ENCODE assay signal across 2 cellular contexts in the genomic region with DNA sequence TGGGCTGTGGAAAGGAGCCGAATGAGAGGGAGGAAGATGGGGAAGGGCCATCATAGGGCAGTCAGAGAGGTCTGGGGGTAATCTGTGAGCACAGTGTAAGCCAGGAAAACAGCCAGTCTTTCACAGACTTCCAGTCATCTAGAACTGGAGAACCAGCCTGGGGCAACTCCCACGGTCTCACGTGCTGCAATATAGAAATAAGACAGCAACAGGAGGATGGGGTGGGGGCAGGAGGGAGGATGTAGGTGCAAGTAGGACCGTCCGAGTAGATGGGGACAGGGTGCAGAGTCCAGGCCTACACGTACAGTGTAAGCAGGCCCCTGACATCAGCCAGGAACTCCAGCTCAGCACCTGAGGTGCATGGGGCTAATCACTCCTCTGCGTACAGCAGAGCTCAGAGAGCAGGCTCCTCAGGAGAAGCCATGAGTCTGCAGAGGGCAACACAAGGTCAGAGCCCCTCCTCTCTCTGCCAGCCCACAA.
TF ChIP-seq lines count a peak whose summit lies in the region.

No MANE protein-coding gene starts in this region.

TF ChIP-seq in HepG2, 621 proteins besides CTCF, POLR2A, EP300 and RAD21 (continues in another document):
- TF ChIP-seq SOX5 (CRISPR knock-in tag; IDR thresholded peaks at IDR 0.05; ENCODE audit: borderline replicate concordance): peak; percentile 59
- TF ChIP-seq HMG20A (CRISPR knock-in tag; IDR thresholded peaks at IDR 0.05; ENCODE audit: borderline replicate concordance): peak; percentile 39; the same call in 1 of the 2 replicates
- 0 out of 2 replicates have a peak, but pooled peaks have one; percentile 29 for TF ChIP-seq PHF20 (CRISPR knock-in tag; IDR thresholded peaks at IDR 0.05)
- TF ChIP-seq, protein P1, sequence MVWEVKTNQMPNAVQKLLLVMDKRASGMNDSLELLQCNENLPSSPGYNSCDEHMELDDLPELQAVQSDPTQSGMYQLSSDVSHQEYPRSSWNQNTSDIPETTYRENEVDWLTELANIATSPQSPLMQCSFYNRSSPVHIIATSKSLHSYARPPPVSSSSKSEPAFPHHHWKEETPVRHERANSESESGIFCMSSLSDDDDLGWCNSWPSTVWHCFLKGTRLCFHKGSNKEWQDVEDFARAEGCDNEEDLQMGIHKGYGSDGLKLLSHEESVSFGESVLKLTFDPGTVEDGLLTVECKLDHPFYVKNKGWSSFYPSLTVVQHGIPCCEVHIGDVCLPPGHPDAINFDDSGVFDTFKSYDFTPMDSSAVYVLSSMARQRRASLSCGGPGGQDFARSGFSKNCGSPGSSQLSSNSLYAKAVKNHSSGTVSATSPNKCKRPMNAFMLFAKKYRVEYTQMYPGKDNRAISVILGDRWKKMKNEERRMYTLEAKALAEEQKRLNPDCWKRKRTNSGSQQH (CRISPR knock-in tag; IDR thresholded peaks at IDR 0.05; ENCODE audit: low read depth): peak; percentile 42; the same call in 1 of the 2 replicates
- TF ChIP-seq, protein P2, sequence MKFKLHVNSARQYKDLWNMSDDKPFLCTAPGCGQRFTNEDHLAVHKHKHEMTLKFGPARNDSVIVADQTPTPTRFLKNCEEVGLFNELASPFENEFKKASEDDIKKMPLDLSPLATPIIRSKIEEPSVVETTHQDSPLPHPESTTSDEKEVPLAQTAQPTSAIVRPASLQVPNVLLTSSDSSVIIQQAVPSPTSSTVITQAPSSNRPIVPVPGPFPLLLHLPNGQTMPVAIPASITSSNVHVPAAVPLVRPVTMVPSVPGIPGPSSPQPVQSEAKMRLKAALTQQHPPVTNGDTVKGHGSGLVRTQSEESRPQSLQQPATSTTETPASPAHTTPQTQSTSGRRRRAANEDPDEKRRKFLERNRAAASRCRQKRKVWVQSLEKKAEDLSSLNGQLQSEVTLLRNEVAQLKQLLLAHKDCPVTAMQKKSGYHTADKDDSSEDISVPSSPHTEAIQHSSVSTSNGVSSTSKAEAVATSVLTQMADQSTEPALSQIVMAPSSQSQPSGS (CRISPR knock-in tag; IDR thresholded peaks at IDR 0.05): peak; percentile 56; the same call in 1 of the 2 replicates
- TF ChIP-seq CAMTA2 (CRISPR knock-in tag; IDR thresholded peaks at IDR 0.05; ENCODE audit: borderline replicate concordance): no peak
- TF ChIP-seq POLR2G (IDR thresholded peaks at IDR 0.05; ENCODE audit: low read depth, low read length): peak; percentile 55
- TF ChIP-seq, protein P3, sequence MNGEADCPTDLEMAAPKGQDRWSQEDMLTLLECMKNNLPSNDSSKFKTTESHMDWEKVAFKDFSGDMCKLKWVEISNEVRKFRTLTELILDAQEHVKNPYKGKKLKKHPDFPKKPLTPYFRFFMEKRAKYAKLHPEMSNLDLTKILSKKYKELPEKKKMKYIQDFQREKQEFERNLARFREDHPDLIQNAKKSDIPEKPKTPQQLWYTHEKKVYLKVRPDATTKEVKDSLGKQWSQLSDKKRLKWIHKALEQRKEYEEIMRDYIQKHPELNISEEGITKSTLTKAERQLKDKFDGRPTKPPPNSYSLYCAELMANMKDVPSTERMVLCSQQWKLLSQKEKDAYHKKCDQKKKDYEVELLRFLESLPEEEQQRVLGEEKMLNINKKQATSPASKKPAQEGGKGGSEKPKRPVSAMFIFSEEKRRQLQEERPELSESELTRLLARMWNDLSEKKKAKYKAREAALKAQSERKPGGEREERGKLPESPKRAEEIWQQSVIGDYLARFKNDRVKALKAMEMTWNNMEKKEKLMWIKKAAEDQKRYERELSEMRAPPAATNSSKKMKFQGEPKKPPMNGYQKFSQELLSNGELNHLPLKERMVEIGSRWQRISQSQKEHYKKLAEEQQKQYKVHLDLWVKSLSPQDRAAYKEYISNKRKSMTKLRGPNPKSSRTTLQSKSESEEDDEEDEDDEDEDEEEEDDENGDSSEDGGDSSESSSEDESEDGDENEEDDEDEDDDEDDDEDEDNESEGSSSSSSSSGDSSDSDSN (CRISPR knock-in tag; IDR thresholded peaks at IDR 0.05): peak; percentile 49; the same call in 1 of the 2 replicates
- 0 out of 2 replicates have a peak, but pooled peaks have one; percentile 59 for TF ChIP-seq IRF2 (CRISPR knock-in tag; IDR thresholded peaks at IDR 0.05)
- peak; percentile 69; the same call in 1 of the 2 replicates for TF ChIP-seq ETV5 (CRISPR knock-in tag; IDR thresholded peaks at IDR 0.05; ENCODE audit: borderline replicate concordance)
- TF ChIP-seq HMG20B (CRISPR knock-in tag; conservative IDR thresholded peaks at IDR 0.05): 0 out of 2 replicates have a peak, but pooled peaks have one; percentile 16
- no peak for TF ChIP-seq FOXC1 (CRISPR knock-in tag; IDR thresholded peaks at IDR 0.05; ENCODE audit: borderline replicate concordance)
- TF ChIP-seq, protein P4, sequence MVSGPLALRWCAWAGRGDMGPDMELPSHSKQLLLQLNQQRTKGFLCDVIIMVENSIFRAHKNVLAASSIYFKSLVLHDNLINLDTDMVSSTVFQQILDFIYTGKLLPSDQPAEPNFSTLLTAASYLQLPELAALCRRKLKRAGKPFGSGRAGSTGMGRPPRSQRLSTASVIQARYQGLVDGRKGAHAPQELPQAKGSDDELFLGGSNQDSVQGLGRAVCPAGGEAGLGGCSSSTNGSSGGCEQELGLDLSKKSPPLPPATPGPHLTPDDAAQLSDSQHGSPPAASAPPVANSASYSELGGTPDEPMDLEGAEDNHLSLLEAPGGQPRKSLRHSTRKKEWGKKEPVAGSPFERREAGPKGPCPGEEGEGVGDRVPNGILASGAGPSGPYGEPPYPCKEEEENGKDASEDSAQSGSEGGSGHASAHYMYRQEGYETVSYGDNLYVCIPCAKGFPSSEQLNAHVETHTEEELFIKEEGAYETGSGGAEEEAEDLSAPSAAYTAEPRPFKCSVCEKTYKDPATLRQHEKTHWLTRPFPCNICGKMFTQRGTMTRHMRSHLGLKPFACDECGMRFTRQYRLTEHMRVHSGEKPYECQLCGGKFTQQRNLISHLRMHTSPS (CRISPR knock-in tag; IDR thresholded peaks at IDR 0.05; ENCODE audit: low read depth): peak; percentile 41; the same call in 1 of the 2 replicates
- peak; percentile 83; the same call in 1 of the 2 replicates for TF ChIP-seq ZNF350 (CRISPR knock-in tag; IDR thresholded peaks at IDR 0.05; ENCODE audit: borderline replicate concordance, low read depth)
- TF ChIP-seq ASH2L (IDR thresholded peaks at IDR 0.05; ENCODE audit: insufficient read length, low read depth, low read length): peak; percentile 65
- TF ChIP-seq GATAD2A (CRISPR knock-in tag; IDR thresholded peaks at IDR 0.05): peak; percentile 81
- TF ChIP-seq ZNF263 (CRISPR knock-in tag; IDR thresholded peaks at IDR 0.05): peak; percentile 61
- TF ChIP-seq ZNF460 (CRISPR knock-in tag; IDR thresholded peaks at IDR 0.05; ENCODE audit: borderline replicate concordance): no peak
- peak; percentile 81 for TF ChIP-seq BRD4 (CRISPR knock-in tag; IDR thresholded peaks at IDR 0.05)
- no peak for TF ChIP-seq ZFYVE20 (CRISPR knock-in tag; IDR thresholded peaks at IDR 0.05; ENCODE audit: borderline replicate concordance, low read depth)
- TF ChIP-seq BCL6 (CRISPR knock-in tag; IDR thresholded peaks at IDR 0.05): peak; percentile 34; the same call in 1 of the 2 replicates
- 0 out of 2 replicates have a peak, but pooled peaks have one; percentile 22 for TF ChIP-seq PPARG (CRISPR knock-in tag; conservative IDR thresholded peaks at IDR 0.05)

TF ChIP-seq in WTC11, 78 proteins besides CTCF, POLR2A, EP300 and RAD21:
- no peak for TF ChIP-seq SP1 (CRISPR knock-in tag; conservative IDR thresholded peaks at IDR 0.05)
- TF ChIP-seq GABPB1 (CRISPR knock-in tag; IDR thresholded peaks at IDR 0.05): peak; percentile 54; the same call in 1 of the 2 replicates
